Comparison of ENCODE assay signal across 24 cellular contexts in the genomic region with DNA sequence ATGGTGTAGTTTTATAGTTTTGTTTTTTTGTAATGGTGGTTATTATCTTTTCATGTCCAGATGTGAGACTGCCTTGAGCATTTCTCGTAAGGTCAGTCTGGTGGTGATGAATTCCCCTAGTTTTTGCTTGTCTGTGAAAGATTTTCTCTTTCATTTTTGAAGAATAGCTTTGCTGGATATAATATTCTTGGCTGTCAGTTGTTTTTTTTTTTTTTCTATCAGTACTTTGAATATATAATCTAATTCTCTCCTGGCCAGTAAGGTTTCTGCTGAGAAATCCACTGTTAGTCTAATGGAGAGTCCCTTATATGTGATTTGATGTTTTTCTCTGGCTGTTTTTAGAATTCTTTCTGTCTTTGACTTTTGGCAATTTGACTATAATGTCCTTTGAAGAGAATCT.
"Had no signal": no experiment of that assay in that cellular context is flagged by ENCODE, and none has a peak within 500 bp of the region (broad histone marks: within the 10 kb centered on the region; RNA-seq: fewer than 3 reads in every experiment).

No MANE protein-coding gene starts in this region.

- H3K36me3 ChIP-seq: stomach, suprapubic skin, thoracic aorta, thyroid gland, tibial artery, tibial nerve, transverse colon, upper lobe of left lung, upper lobe of right lung, uterus, vagina had no signal

- H3K27me3 ChIP-seq: stomach, suprapubic skin, testis, thyroid gland, tibial artery, tibial nerve, transverse colon, upper lobe of left lung, upper lobe of right lung, uterus, vagina had no signal

- DNase-seq: stimulated activated CD4-positive, alpha-beta T cell treated with anti-CD3 and anti-CD28 coated beads, Interleukin-2, amount 100 ng/mL, for 48 hours; stimulated activated CD4-positive, alpha-beta T cell treated with anti-CD3 and anti-CD28 coated beads, Interleukin-4, amount 100 ng/mL, for 1 hour; stimulated activated CD4-positive, alpha-beta T cell treated with anti-CD3 and anti-CD28 coated beads, Interleukin-4, amount 100 ng/mL, for 24 hours; stimulated activated CD4-positive, alpha-beta T cell treated with anti-CD3 and anti-CD28 coated beads, Interleukin-4, amount 100 ng/mL, for 4 hours; stimulated activated CD8-positive, alpha-beta memory T cell treated with anti-CD3 and anti-CD28 coated beads, Interleukin-4, amount 100 ng/mL, for 48 hours; stimulated activated naive B cell treated with anti-CD40 and anti-IgM and Interleukin-4, amounts not matched to agents 10 μg/mL and 1 μg/mL and 100 μg/mL, for 72 hours; stimulated activated naive CD4-positive, alpha-beta T cell; stimulated activated naive CD4-positive, alpha-beta T cell treated with Interleukin-2 at 50 U/mL for 16 hours; stimulated activated naive CD8-positive, alpha-beta T cell treated with anti-CD3 and anti-CD28 coated beads, Interleukin-15, amount 100 ng/mL, for 72 hours; stimulated activated naive CD8-positive, alpha-beta T cell treated with anti-CD3 and anti-CD28 coated beads, Interleukin-15, Interleukin-2, amounts not matched to agents 100 U/mL and 50 U/mL, for 24 hours; stomach; substantia nigra; testis; thyroid gland; tibial artery; transverse colon; trophoblast cell; upper lobe of left lung; upper lobe of right lung; uterus had no signal

- H3K9me3 ChIP-seq: testis, thyroid gland, upper lobe of right lung, uterus had no signal

- H3K27ac ChIP-seq: stomach, suprapubic skin, testis, thoracic aorta, thyroid gland, tibial artery, tibial nerve, transverse colon, upper lobe of left lung, upper lobe of right lung, uterus, vagina had no signal

- H3K4me3 ChIP-seq: stomach, suprapubic skin, testis, thoracic aorta, thyroid gland, tibial artery, tibial nerve, transverse colon, upper lobe of left lung, upper lobe of right lung, uterus, vagina had no signal
